8 cellular contexts compared by ENCODE assay signal in genomic region chr3:179037361-179037760, GRCh38. TPM values are rescaled to one million over a fixed set of nuclear protein-coding genes. Genes with fewer than 3 reads are reported as not detected.
DNase-seq lines count a peak whose midpoint lies in the region; ATAC-seq and TF ChIP-seq lines count a peak whose summit lies in the region.

No MANE protein-coding gene starts in this region.

- peak; percentile 62 for DNase-seq in activated CD8-positive, alpha-beta memory T cell treated with anti-CD3 and anti-CD28 coated beads for 24 hours
- DNase-seq in activated CD8-positive, alpha-beta memory T cell treated with anti-CD3 and anti-CD28 coated beads, Interleukin-2, amount 50 U/mL, for 4 hours, result no peak
- DNase-seq in activated T-helper 2 cell treated with anti-CD3 and anti-CD28 coated beads, Interferon-gamma antibody, Interleukin-2, Interleukin-4, amounts not matched to agents 10 μg/mL and 5 μg/mL and 100 μg/mL, durations not matched to agents 14 hours and 24 hours and 36 hours (ENCODE audit: low spot score), result peak; percentile 40
- DNase-seq in glomerular visceral epithelial cell (ENCODE audit: extremely low spot score) (peak; percentile 85), HEK293T (ENCODE audit: extremely low spot score) (no peak), body of pancreas (no peak)
- DNase-seq in stimulated activated CD4-positive, alpha-beta T cell treated with anti-CD3 and anti-CD28 coated beads, Interleukin-15, amount 100 ng/mL, for 48 hours (ENCODE audit: low read depth in 2 of 2), result peak; percentile 59 to 66

- CTCF ChIA-PET in HEK293T (lab: Yijun Ruan, JAX), result no interaction called here

- no peak overlapping the region for H3K4me3 ChIP-seq in body of pancreas

- H3K27me3 ChIP-seq in body of pancreas, result no peaks in the 10 kb centered on the region

- no peak for TF ChIP-seq CTCF in body of pancreas (IDR thresholded peaks at IDR 0.05)

- peaks cover 22% of the 10 kb centered on the region for H3K36me3 Mint-ChIP-seq in activated T-helper 2 cell treated with anti-CD3 and anti-CD28 coated beads, Interferon-gamma antibody, Interleukin-2, Interleukin-4, amounts not matched to agents 10 μg/mL and 5 μg/mL and 100 μg/mL, durations not matched to agents 14 hours and 24 hours and 36 hours (ENCODE audit: low read depth)

- no peaks in the 10 kb centered on the region for H3K4me1 ChIP-seq in body of pancreas

- H3K4me1 Mint-ChIP-seq in activated T-helper 2 cell treated with anti-CD3 and anti-CD28 coated beads, Interferon-gamma antibody, Interleukin-2, Interleukin-4, amounts not matched to agents 10 μg/mL and 5 μg/mL and 100 μg/mL, durations not matched to agents 14 hours and 24 hours and 36 hours (ENCODE audit: low read depth), result peaks cover 2% of the 10 kb centered on the region

- no peaks in the 10 kb centered on the region for H3K36me3 ChIP-seq in body of pancreas (replicated peaks in 1 of 2; ENCODE audit: insufficient read depth in 1 of 2, low read depth in 2 of 2)

- no peaks in the 10 kb centered on the region for H3K9me3 ChIP-seq in body of pancreas

- no peak overlapping the region for H3K27ac ChIP-seq in body of pancreas

- H3K27ac Mint-ChIP-seq in activated T-helper 2 cell treated with anti-CD3 and anti-CD28 coated beads, Interferon-gamma antibody, Interleukin-2, Interleukin-4, amounts not matched to agents 10 μg/mL and 5 μg/mL and 100 μg/mL, durations not matched to agents 14 hours and 24 hours and 36 hours, result peak overlapping the region; percentile 17

- H3K4me3 Mint-ChIP-seq in activated T-helper 2 cell treated with anti-CD3 and anti-CD28 coated beads, Interferon-gamma antibody, Interleukin-2, Interleukin-4, amounts not matched to agents 10 μg/mL and 5 μg/mL and 100 μg/mL, durations not matched to agents 14 hours and 24 hours and 36 hours (ENCODE audit: low read depth), result peak overlapping the region; percentile 62

- no peak for TF ChIP-seq POLR2A in body of pancreas (IDR thresholded peaks at IDR 0.05)

- POLR2A ChIA-PET in HEK293T (lab: Yijun Ruan, JAX), result no interaction called here

- H3K9me3 Mint-ChIP-seq in activated T-helper 2 cell treated with anti-CD3 and anti-CD28 coated beads, Interferon-gamma antibody, Interleukin-2, Interleukin-4, amounts not matched to agents 10 μg/mL and 5 μg/mL and 100 μg/mL, durations not matched to agents 14 hours and 24 hours and 36 hours, result peaks cover 4% of the 10 kb centered on the region

- H3K27me3 Mint-ChIP-seq in activated T-helper 2 cell treated with anti-CD3 and anti-CD28 coated beads, Interferon-gamma antibody, Interleukin-2, Interleukin-4, amounts not matched to agents 10 μg/mL and 5 μg/mL and 100 μg/mL, durations not matched to agents 14 hours and 24 hours and 36 hours (ENCODE audit: low read depth), result no peaks in the 10 kb centered on the region

- WGBS in body of pancreas, 2 donors, result 79 to 92% methylated on average over 10 of the region's 10 CpGs

- ATAC-seq in GM18867 (IDR thresholded peaks at IDR 0.05; ENCODE audit: unreplicated experiment) (no peak), body of pancreas (no peak)

- intact Hi-C loops in activated T-helper 2 cell treated with anti-CD3 and anti-CD28 coated beads, Interferon-gamma antibody, Interleukin-2, Interleukin-4, amounts not matched to agents 10 μg/mL and 5 μg/mL and 100 μg/mL, durations not matched to agents 14 hours and 24 hours and 36 hours (cut with micrococcal nuclease), result loop anchor here (2.0 to 5.0 kb wide), 2 partner anchors 17 to 35 kb away; partner anchors contain the start of gene ZMAT3
- intact Hi-C loops in body of pancreas (cut with DNase I), result no loop called here

TF ChIP-seq in HEK293T, 16 proteins besides CTCF, POLR2A, EP300 and RAD21:
- no peak for TF ChIP-seq BHLHE40 (IDR thresholded peaks at IDR 0.05; ENCODE audit: borderline replicate concordance)

RNA-seq across cellular contexts. Expression of gene ZMAT3, which starts 34.2 kb away (rescaled TPM):
- total RNA-seq in activated T-helper 2 cell treated with anti-CD3 and anti-CD28 coated beads, Interferon-gamma antibody, Interleukin-2, Interleukin-4, amounts not matched to agents 10 μg/mL and 5 μg/mL and 100 μg/mL, durations not matched to agents 14 hours and 24 hours and 36 hours, result 8.9 and 10.6 TPM in 2 replicates
- 1 to 10 TPM; 6.6 to 9.3 TPM for total RNA-seq in body of pancreas

Comparison
In these comparisons a context has a peak if more than half of its experiments do, and no peak if none do; other contexts are left out.
1. DNase-seq: peak in activated CD8-positive, alpha-beta memory T cell treated with anti-CD3 and anti-CD28 coated beads for 24 hours (single experiment), activated T-helper 2 cell treated with anti-CD3 and anti-CD28 coated beads, Interferon-gamma antibody, Interleukin-2, Interleukin-4, amounts not matched to agents 10 μg/mL and 5 μg/mL and 100 μg/mL, durations not matched to agents 14 hours and 24 hours and 36 hours (single experiment), glomerular visceral epithelial cell (single experiment) and stimulated activated CD4-positive, alpha-beta T cell treated with anti-CD3 and anti-CD28 coated beads, Interleukin-15, amount 100 ng/mL, for 48 hours (2 of 2); none in activated CD8-positive, alpha-beta memory T cell treated with anti-CD3 and anti-CD28 coated beads, Interleukin-2, amount 50 U/mL, for 4 hours (single experiment), HEK293T (single experiment) and body of pancreas (0 of 4).